Comparison of ENCODE assay signal across 23 cellular contexts in genomic region chr5:154797762-154798161, GRCh38.
"Had no signal": no experiment of that assay in that cellular context is flagged by ENCODE, and none has a peak within 500 bp of the region (broad histone marks: within the 10 kb centered on the region; RNA-seq: fewer than 3 reads in every experiment).

No MANE protein-coding gene starts in this region.

- H3K27ac Mint-ChIP-seq: activated CD4-positive, alpha-beta memory T cell treated with anti-CD3 and anti-CD28 coated beads, Interleukin-2, amount 10 ng/mL, durations not matched to agents 7 days and 5 days; activated CD4-positive, alpha-beta T cell treated with anti-CD3 and anti-CD28 coated beads, Interleukin-2, amount 10 ng/mL, durations not matched to agents 7 days and 5 days; dendritic cell treated with granulocyte-macrophage colony-stimulating factor and Interleukin-4, amounts not matched to agents 40 ng/mL and 50 ng/mL, for 4 days; endodermal cell; nephron; progenitor cell of endocrine pancreas had no signal

- H3K4me1 ChIP-seq: right lobe of liver, transverse colon had no signal

- H3K36me3 ChIP-seq: ovary had no signal

- FAIRE-seq: frontal cortex had no signal

- H3K27me3 ChIP-seq: neutrophil, ovary, right lobe of liver, testis, transverse colon had no signal

- H3K4me3 Mint-ChIP-seq: activated CD4-positive, alpha-beta memory T cell treated with anti-CD3 and anti-CD28 coated beads, Interleukin-2, amount 10 ng/mL, durations not matched to agents 7 days and 5 days; activated CD4-positive, alpha-beta T cell treated with anti-CD3 and anti-CD28 coated beads, Interleukin-2, amount 10 ng/mL, durations not matched to agents 7 days and 5 days; dendritic cell treated with granulocyte-macrophage colony-stimulating factor and Interleukin-4, amounts not matched to agents 40 ng/mL and 50 ng/mL, for 4 days; endodermal cell; nephron had no signal

- H3K9me3 ChIP-seq: neutrophil, ovary, right lobe of liver, testis, transverse colon had no signal

- DNase-seq: activated CD4-positive, alpha-beta memory T cell treated with anti-CD3 and anti-CD28 coated beads, Interleukin-2, amount 10 ng/mL, durations not matched to agents 7 days and 5 days; activated CD4-positive, alpha-beta T cell treated with anti-CD3 and anti-CD28 coated beads for 1 hour; activated CD4-positive, alpha-beta T cell treated with anti-CD3 and anti-CD28 coated beads, Interleukin-2, amount 10 ng/mL, durations not matched to agents 7 days and 5 days; activated CD8-positive, alpha-beta memory T cell treated with anti-CD3 and anti-CD28 coated beads, Interleukin-2, amount 50 U/mL, for 48 hours; activated effector memory CD4-positive, alpha-beta T cell treated with Interleukin-2 at 50 U/mL for 16 hours; activated naive CD4-positive, alpha-beta T cell treated with Interleukin-2 at 50 U/mL for 16 hours; caudate nucleus; endodermal cell; glutamatergic neuron; islet precursor cell; mammary epithelial cell; ovary; right lobe of liver; stimulated activated CD4-positive, alpha-beta T cell treated with anti-CD3 and anti-CD28 coated beads, Interleukin-2, amount 100 ng/mL, for 48 hours; stimulated activated naive CD8-positive, alpha-beta T cell treated with anti-CD3 and anti-CD28 coated beads, Interleukin-15, Interleukin-2, amounts not matched to agents 100 U/mL and 50 U/mL, for 24 hours; T-helper 2 cell; testis; transverse colon had no signal

- H3K4me3 ChIP-seq: ovary, right lobe of liver, testis, transverse colon had no signal

- H3K27me3 Mint-ChIP-seq: activated CD4-positive, alpha-beta memory T cell treated with anti-CD3 and anti-CD28 coated beads, Interleukin-2, amount 10 ng/mL, durations not matched to agents 7 days and 5 days; activated CD4-positive, alpha-beta T cell treated with anti-CD3 and anti-CD28 coated beads, Interleukin-2, amount 10 ng/mL, durations not matched to agents 7 days and 5 days; dendritic cell treated with granulocyte-macrophage colony-stimulating factor and Interleukin-4, amounts not matched to agents 40 ng/mL and 50 ng/mL, for 4 days; progenitor cell of endocrine pancreas had no signal

- H3K4me1 Mint-ChIP-seq: nephron had no signal

- H3K9me3 Mint-ChIP-seq: activated CD4-positive, alpha-beta memory T cell treated with anti-CD3 and anti-CD28 coated beads, Interleukin-2, amount 10 ng/mL, durations not matched to agents 7 days and 5 days; activated CD4-positive, alpha-beta T cell treated with anti-CD3 and anti-CD28 coated beads, Interleukin-2, amount 10 ng/mL, durations not matched to agents 7 days and 5 days; dendritic cell treated with granulocyte-macrophage colony-stimulating factor and Interleukin-4, amounts not matched to agents 40 ng/mL and 50 ng/mL, for 4 days; endodermal cell; nephron had no signal
